ENCODE assay signal across 24 cellular contexts in the genomic region with DNA sequence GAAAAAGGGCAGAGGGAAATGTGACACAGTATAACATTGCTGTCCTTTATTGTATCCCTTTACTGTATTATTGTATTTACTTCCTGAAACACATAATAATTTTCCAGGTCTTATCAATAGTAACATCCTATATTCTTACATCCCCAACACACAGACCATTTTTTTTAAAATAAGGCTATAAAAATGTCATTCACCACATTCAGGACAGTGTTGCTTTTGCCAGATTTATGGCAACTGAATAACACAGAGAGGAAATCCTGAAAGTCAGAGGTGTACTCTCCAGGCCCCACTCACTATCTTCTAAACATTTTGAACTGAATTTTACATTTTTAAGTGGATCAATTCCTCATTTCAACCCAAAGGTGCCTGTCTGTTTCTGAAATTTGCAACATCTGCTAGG.
"Had no signal": no experiment of that assay in that cellular context is flagged by ENCODE, and none has a peak within 500 bp of the region (broad histone marks: within the 10 kb centered on the region; RNA-seq: fewer than 3 reads in every experiment).

No MANE protein-coding gene starts in this region.

- H3K36me3 ChIP-seq: adrenal gland, ascending aorta, brain microvascular endothelial cell, left lung, pancreas, upper lobe of right lung had no signal

- H3K4me3 ChIP-seq: adrenal gland, ascending aorta, hepatocyte, left lung, pancreas, psoas muscle, upper lobe of right lung had no signal

- H3K27ac Mint-ChIP-seq: dendritic cell treated with granulocyte-macrophage colony-stimulating factor and Interleukin-4, amounts not matched to agents 40 ng/mL and 50 ng/mL, for 4 days; immature natural killer cell had no signal

- H3K9me3 ChIP-seq: adrenal gland, ascending aorta, left lung, pancreas, psoas muscle, upper lobe of right lung had no signal

- DNase-seq: activated CD4-positive, alpha-beta T cell treated with anti-CD3 and anti-CD28 coated beads, Interleukin-2, amount 50 U/mL, for 4 hours; activated CD4-positive, CD25-positive, alpha-beta regulatory T cell treated with anti-CD3 and anti-CD28 coated beads, Interleukin-2, amount 50 U/mL, for 72 hours; activated effector memory CD4-positive, alpha-beta T cell treated with anti-CD3 and anti-CD28 coated beads, Interleukin-2, amount 50 U/mL, for 16 hours; activated naive CD4-positive, alpha-beta T cell treated with anti-CD3 and anti-CD28 coated beads, Interleukin-2, amount 50 U/mL, for 16 hours; adrenal gland; brain microvascular endothelial cell; caudate nucleus; effector memory CD4-positive, alpha-beta T cell; glutamatergic neuron; immature natural killer cell; left lung; midbrain; pancreas; psoas muscle; right cardiac atrium; stimulated activated CD4-positive, alpha-beta T cell treated with anti-CD3 and anti-CD28 coated beads, Interleukin-4, amount 100 ng/mL, for 4 hours; stimulated activated naive CD8-positive, alpha-beta T cell treated with anti-CD3 and anti-CD28 coated beads, Interleukin-15, Interleukin-2, amounts not matched to agents 100 U/mL and 50 U/mL, for 24 hours; T-helper 2 cell; upper lobe of right lung had no signal

- H3K27ac ChIP-seq: adrenal gland, ascending aorta, brain microvascular endothelial cell, hepatocyte, left lung, pancreas, psoas muscle, upper lobe of right lung had no signal

- H3K27me3 Mint-ChIP-seq: dendritic cell treated with granulocyte-macrophage colony-stimulating factor and Interleukin-4, amounts not matched to agents 40 ng/mL and 50 ng/mL, for 4 days had no signal

- H3K27me3 ChIP-seq: adrenal gland, ascending aorta, brain microvascular endothelial cell, hepatocyte, left lung, pancreas, upper lobe of right lung had no signal

- ATAC-seq: esophagus mucosa; left lung; pancreas; psoas muscle; right cardiac atrium; stimulated activated naive CD8-positive, alpha-beta T cell treated with anti-CD3 and anti-CD28 coated beads, Interleukin-15, Interleukin-2, amounts not matched to agents 100 U/mL and 50 U/mL, for 24 hours; upper lobe of right lung had no signal

- H3K4me3 Mint-ChIP-seq: dendritic cell treated with granulocyte-macrophage colony-stimulating factor and Interleukin-4, amounts not matched to agents 40 ng/mL and 50 ng/mL, for 4 days; immature natural killer cell; nephron had no signal

- H3K9me3 Mint-ChIP-seq: dendritic cell treated with granulocyte-macrophage colony-stimulating factor and Interleukin-4, amounts not matched to agents 40 ng/mL and 50 ng/mL, for 4 days; immature natural killer cell; nephron had no signal

- H3K4me1 ChIP-seq: adrenal gland, ascending aorta, pancreas, psoas muscle, upper lobe of right lung had no signal
